ENCODE assay signal across 8 cellular contexts in the genomic region with DNA sequence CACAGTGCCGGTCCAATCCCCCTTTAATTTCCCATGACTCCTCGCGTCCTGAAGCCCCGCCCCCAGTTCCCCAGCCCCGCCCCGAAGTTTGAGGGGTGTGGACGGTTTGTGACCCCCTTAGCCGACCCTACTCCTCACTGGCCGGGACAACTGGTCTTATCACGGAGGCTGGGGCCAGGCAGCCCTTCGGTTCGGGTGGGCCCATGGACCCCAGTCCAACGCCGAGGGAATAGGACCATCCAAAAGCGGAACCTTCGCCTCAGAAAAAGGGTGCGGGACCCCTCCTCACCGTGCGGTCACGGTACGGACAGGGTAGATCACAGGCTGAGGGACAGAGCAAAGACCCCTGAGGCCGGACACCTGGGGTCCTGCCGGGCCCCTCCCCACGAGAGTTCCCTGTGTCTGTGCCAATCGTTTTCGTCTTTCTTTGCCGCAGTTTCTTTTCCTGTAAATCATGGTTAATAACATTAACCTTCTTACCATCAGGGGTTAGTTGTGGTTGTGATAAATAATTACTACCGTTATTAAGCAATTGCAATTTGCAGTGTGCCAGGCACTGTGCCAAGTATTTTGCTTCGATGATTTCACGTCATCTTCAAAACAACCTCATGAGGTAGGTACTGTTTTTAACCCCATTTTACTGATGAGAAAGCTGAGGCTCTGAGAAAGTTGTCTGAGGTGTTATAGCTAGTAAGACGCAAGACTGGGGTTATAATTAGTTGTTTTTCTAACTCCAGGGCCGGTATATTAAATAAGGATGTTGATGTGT. TPM values are rescaled to one million over a fixed set of nuclear protein-coding genes. Genes with fewer than 3 reads are reported as not detected.
DNase-seq lines count a peak whose midpoint lies in the region; ATAC-seq and TF ChIP-seq lines count a peak whose summit lies in the region.

No MANE protein-coding gene starts in this region.

- H2AFZ ChIP-seq in SK-N-SH (ENCODE audit: low read depth): peak overlapping the region; percentile 79

- H3K27ac ChIP-seq in SK-N-SH (ENCODE audit: low read depth in 2 of 2, low read length in 1 of 2) (peak overlapping the region; percentile 86 to 96), muscle layer of duodenum (ENCODE audit: low read length) (peak overlapping the region; percentile 97)

- H3K36me3 ChIP-seq in SK-N-SH (replicated peaks in 1 of 2; ENCODE audit: control insufficient read depth in 1 of 2, insufficient read depth in 2 of 2, low read length in 1 of 2) (peaks cover 11 to 19% of the 10 kb centered on the region in 2 experiments), muscle layer of duodenum (ENCODE audit: control insufficient read depth in 1 of 2, insufficient read depth in 2 of 2, low read length in 2 of 2) (peaks cover 16 to 22% of the 10 kb centered on the region in 2 donors)

- H3K27me3 Mint-ChIP-seq in effector memory CD8-positive, alpha-beta T cell: no peaks in the 10 kb centered on the region

- WGBS in SK-N-SH (ENCODE audit: low lambda C conversion rate): 1% methylated on average over 30 of the region's 32 CpGs

- H3K4me3 Mint-ChIP-seq in effector memory CD8-positive, alpha-beta T cell: peak overlapping the region; percentile 98 to 99

- H3K4me2 ChIP-seq in SK-N-SH: peak overlapping the region; percentile 83

- no peak for TF ChIP-seq CTCF in AG09309 (IDR thresholded peaks at IDR 0.05; ENCODE audit: control insufficient read depth, insufficient read depth, low read depth, low read length, missing control alignments)
- no peak for TF ChIP-seq CTCF in SK-N-SH (IDR thresholded peaks at IDR 0.05)

- no peaks in the 10 kb centered on the region for H3K9me2 ChIP-seq in SK-N-SH

- H3K9me3 Mint-ChIP-seq in effector memory CD8-positive, alpha-beta T cell: no peaks in the 10 kb centered on the region

- H3K27ac Mint-ChIP-seq in effector memory CD8-positive, alpha-beta T cell: peak overlapping the region; percentile 98 to 100

- no peak for TF ChIP-seq EP300 in SK-N-SH (IDR thresholded peaks at IDR 0.05; ENCODE audit: borderline replicate concordance in 1 of 2, low read depth in 1 of 2, low read length in 1 of 2)

- H3K27me3 ChIP-seq in SK-N-SH (ENCODE audit: insufficient read depth): no peaks in the 10 kb centered on the region
- no peaks in the 10 kb centered on the region for H3K27me3 ChIP-seq in muscle layer of duodenum (ENCODE audit: low read depth, low read length)

- H4K20me1 ChIP-seq in SK-N-SH (ENCODE audit: insufficient read depth): peaks cover 5% of the 10 kb centered on the region; the same call in 1 of the 2 replicates

- CTCF ChIA-PET in SK-N-SH (lab: Yijun Ruan, JAX): interaction anchor here (0.7 to 4.1 kb wide), 11 partner anchors 8 to 213 kb away, joined by 3 to 31 read pairs (median 4); a partner anchor contains a TSS

- ATAC-seq in GM18861 (IDR thresholded peaks at IDR 0.05; ENCODE audit: unreplicated experiment) (peak; percentile 23), HG03039 (IDR thresholded peaks at IDR 0.05; ENCODE audit: unreplicated experiment) (peak; percentile 30)
- peak; percentile 56 for ATAC-seq in effector memory CD8-positive, alpha-beta T cell (replicated peaks)

- H3K79me2 ChIP-seq in SK-N-SH (ENCODE audit: insufficient read depth): peaks cover 66% of the 10 kb centered on the region

- POLR2A ChIA-PET in SK-N-SH (lab: Yijun Ruan, JAX): interaction anchor here (0.5 to 1.3 kb wide), 9 partner anchors 12 to 502 kb away, joined by 3 to 7 read pairs (median 3); a partner anchor contains a TSS

- peaks cover 8 to 16% of the 10 kb centered on the region in 2 experiments; a peak in 2 of 4 replicates for H3K4me1 ChIP-seq in SK-N-SH (ENCODE audit: control insufficient read depth in 1 of 2, insufficient read depth in 2 of 2, low read depth in 1 of 2, low read length in 1 of 2)
- H3K4me1 ChIP-seq in muscle layer of duodenum (ENCODE audit: control insufficient read depth in 1 of 2, insufficient read depth in 2 of 2, low read length in 2 of 2): peaks cover 0 to 28% of the 10 kb centered on the region in 2 donors

- H3K36me3 Mint-ChIP-seq in effector memory CD8-positive, alpha-beta T cell (ENCODE audit: insufficient read depth): peaks cover 49% of the 10 kb centered on the region

- H3K9me3 ChIP-seq in SK-N-SH (no peaks in the 10 kb centered on the region), muscle layer of duodenum (ENCODE audit: control insufficient read depth in 1 of 2, low read length in 2 of 2) (no peaks in the 10 kb centered on the region)

- H3K4me1 Mint-ChIP-seq in effector memory CD8-positive, alpha-beta T cell (ENCODE audit: low read depth in 2 of 2): peaks cover 29 to 30% of the 10 kb centered on the region in 2 donors

- H3K9ac ChIP-seq in SK-N-SH: peak overlapping the region; percentile 93

- peaks cover 26% of the 10 kb centered on the region for H3F3A ChIP-seq in SK-N-SH (replicated peaks; ENCODE audit: insufficient read depth)

- DNase-seq in AG09309 (ENCODE audit: low read depth): no peak
- DNase-seq in SK-N-SH: peak; percentile 88
- DNase-seq in effector memory CD8-positive, alpha-beta T cell: peak; percentile 38 to 52 (median 40)
- DNase-seq in NCI-H1417 treated with DMSO at 0.1 percent for 48 hours (lab: John Stamatoyannopoulos, UW): no peak
- DNase-seq in stimulated activated CD4-positive, alpha-beta T cell treated with anti-CD3 and anti-CD28 coated beads, Interleukin-4, amount 100 ng/mL, for 1 hour: no peak

- no peak for TF ChIP-seq RAD21 in SK-N-SH (IDR thresholded peaks at IDR 0.05; ENCODE audit: low read length)

- H3K4me3 ChIP-seq in AG09309 (ENCODE audit: control insufficient read depth, low read depth, low read length): peak overlapping the region; percentile 74
- peak overlapping the region; percentile 80 to 88 for H3K4me3 ChIP-seq in SK-N-SH (ENCODE audit: low read depth in 2 of 2, low read length in 1 of 2)
- peak overlapping the region; percentile 92 to 95 for H3K4me3 ChIP-seq in muscle layer of duodenum (ENCODE audit: low read depth in 1 of 2, low read length in 2 of 2)

TF ChIP-seq in SK-N-SH, 30 proteins besides CTCF, POLR2A, EP300 and RAD21:
- TF ChIP-seq TEAD4 (IDR thresholded peaks at IDR 0.05; ENCODE audit: borderline replicate concordance, insufficient read depth): no peak
- no peak for TF ChIP-seq FOSL2 (IDR thresholded peaks at IDR 0.05; ENCODE audit: borderline replicate concordance, low read depth)
- no peak for TF ChIP-seq ELF1 (IDR thresholded peaks at IDR 0.05)
- TF ChIP-seq POLR2AphosphoS5 (IDR thresholded peaks at IDR 0.05; ENCODE audit: low read depth, low read length): peak; percentile 39; the same call in 1 of the 2 replicates

RNA-seq across cellular contexts. Expression of a gene that starts 0.5 kb away (rescaled TPM):
- 49.5 and 62.2 TPM in 2 replicates for polyA plus RNA-seq in SK-N-SH (2012; rRNA removed)
- polyA plus RNA-seq in SK-N-SH (2012; cell fraction: cytosol; rRNA removed): 22.1 and 29.1 TPM in 2 replicates
- 195 and 198 TPM in 2 replicates for polyA plus RNA-seq in SK-N-SH (2012; cell fraction: nucleus; rRNA removed)

RNA-seq across cellular contexts. Expression of a gene that starts 12.4 kb away (rescaled TPM):
- 47.7 and 57.9 TPM in 2 replicates for polyA plus RNA-seq in SK-N-SH (2012; rRNA removed)
- 40.2 and 42.2 TPM in 2 replicates for polyA plus RNA-seq in SK-N-SH (2012; cell fraction: cytosol; rRNA removed)
- polyA plus RNA-seq in SK-N-SH (2012; cell fraction: nucleus; rRNA removed): 140 and 171 TPM in 2 replicates

RNA-seq across cellular contexts. Expression of a gene that starts 16.8 kb away (rescaled TPM):
- not detected in 2 replicates for polyA plus RNA-seq in SK-N-SH (2012; rRNA removed)
- 0.01 and 0.03 TPM in 2 replicates for polyA plus RNA-seq in SK-N-SH (2012; cell fraction: cytosol; rRNA removed)
- 0.14 TPM in 2 replicates for polyA plus RNA-seq in SK-N-SH (2012; cell fraction: nucleus; rRNA removed)

RNA-seq across cellular contexts. Expression of a gene that starts 32.2 kb away (rescaled TPM):
- 33.4 and 37.2 TPM in 2 replicates for polyA plus RNA-seq in SK-N-SH (2012; rRNA removed)
- polyA plus RNA-seq in SK-N-SH (2012; cell fraction: cytosol; rRNA removed): 32.7 and 34.7 TPM in 2 replicates
- polyA plus RNA-seq in SK-N-SH (2012; cell fraction: nucleus; rRNA removed): 51.1 and 56.2 TPM in 2 replicates

RNA-seq across cellular contexts. Expression of a gene that starts 45.6 kb away (rescaled TPM):
- 3.2 and 4.0 TPM in 2 replicates for polyA plus RNA-seq in SK-N-SH (2012; rRNA removed)
- 1.3 and 2.0 TPM in 2 replicates for polyA plus RNA-seq in SK-N-SH (2012; cell fraction: cytosol; rRNA removed)
- polyA plus RNA-seq in SK-N-SH (2012; cell fraction: nucleus; rRNA removed): 10.1 TPM in 2 replicates

Comparison
In these comparisons a context has a peak if more than half of its experiments do, and no peak if none do; other contexts are left out.
1. DNase-seq: peak in SK-N-SH (single experiment) and effector memory CD8-positive, alpha-beta T cell (3 of 3); none in AG09309 (single experiment), NCI-H1417 treated with DMSO at 0.1 percent for 48 hours (single experiment) and stimulated activated CD4-positive, alpha-beta T cell treated with anti-CD3 and anti-CD28 coated beads, Interleukin-4, amount 100 ng/mL, for 1 hour (single experiment).
2. Peak in every context shown above with its lines, with median percentiles within 50 percentile points of each other: H3K4me3 ChIP-seq and ATAC-seq.